In genomic region chr2:163637876-163638275, GRCh38 we compare ENCODE assay signal across 18 cellular contexts.
DNase-seq lines count a peak whose midpoint lies in the region; ATAC-seq and TF ChIP-seq lines count a peak whose summit lies in the region.
"Had no signal": no experiment of that assay in that cellular context is flagged by ENCODE, and none has a peak within 500 bp of the region (broad histone marks: within the 10 kb centered on the region; RNA-seq: fewer than 3 reads in every experiment).

No MANE protein-coding gene starts in this region.

- H3K27ac ChIP-seq in endodermal cell (ENCODE audit: low read depth, low read length) (peak overlapping the region; percentile 56), trophoblast cell (ENCODE audit: low read depth, low read length) (no peak overlapping the region), osteoblast (ENCODE audit: low read depth, low read length) (no peak overlapping the region)
- H3K27ac ChIP-seq: Peyer's patch had no signal

- no peak overlapping the region for H3K4me3 Mint-ChIP-seq in endodermal cell
- H3K4me3 Mint-ChIP-seq: CD4-positive, alpha-beta memory T cell; IgD-negative memory B cell had no signal

- ATAC-seq in Right ventricle myocardium superior (ENCODE audit: poor library complexity) (peak; percentile 11), left cardiac atrium (no peak)
- ATAC-seq: Right ventricle myocardium inferior, SK-N-SH treated with all-trans-retinoic acid at 6 μM for 48 hours had no signal

- H3K4me3 ChIP-seq in endodermal cell (ENCODE audit: low read length) (no peak overlapping the region), trophoblast cell (ENCODE audit: low read depth, low read length) (no peak overlapping the region), osteoblast (ENCODE audit: insufficient read depth, low read length) (no peak overlapping the region)
- H3K4me3 ChIP-seq: Peyer's patch had no signal

- H2AK5ac ChIP-seq in trophoblast cell (ENCODE audit: low read length), result no peak overlapping the region

- no peak overlapping the region for H3K4me2 ChIP-seq in trophoblast cell (ENCODE audit: low read length)
- H3K4me2 ChIP-seq in osteoblast (ENCODE audit: insufficient read depth, low read length), result no peak overlapping the region

- H4K20me1 ChIP-seq in osteoblast (ENCODE audit: insufficient read depth, low read length), result no peaks in the 10 kb centered on the region

- 76 to 85% methylated on average over 5 to 6 of the region's 6 CpGs for WGBS in endodermal cell (ENCODE audit: insufficient coverage in 1 of 2, insufficient read length in 1 of 2), 2 experiments
- no CpG with 5 or more reads among the region's 6 CpGs for WGBS in trophoblast cell (ENCODE audit: extremely low coverage, insufficient coverage, insufficient read length)

- H3K79me1 ChIP-seq in trophoblast cell (ENCODE audit: low read length), result peaks cover under 1% of the 10 kb centered on the region

- H3K79me2 ChIP-seq in trophoblast cell (ENCODE audit: control insufficient read depth, insufficient read depth, low read length, poor library complexity) (peaks cover under 1% of the 10 kb centered on the region), osteoblast (ENCODE audit: insufficient read depth, low read length) (no peaks in the 10 kb centered on the region)

- H3K9ac ChIP-seq in endodermal cell (ENCODE audit: extremely low read depth, low read length, poor library complexity, severe bottlenecking), result no peak overlapping the region
- H3K9ac ChIP-seq in trophoblast cell (ENCODE audit: low read length), result no peak overlapping the region

- no peak overlapping the region for H2BK5ac ChIP-seq in trophoblast cell (ENCODE audit: low read depth, low read length, poor library complexity)

- no peak overlapping the region for H2BK120ac ChIP-seq in trophoblast cell (ENCODE audit: insufficient read depth, low read length, poor library complexity)

- peaks cover 18% of the 10 kb centered on the region for H3K4me1 Mint-ChIP-seq in endodermal cell
- H3K4me1 Mint-ChIP-seq: CD4-positive, alpha-beta memory T cell; IgD-negative memory B cell had no signal

- H3K36me3 Mint-ChIP-seq in endodermal cell (ENCODE audit: low read depth), result no peaks in the 10 kb centered on the region
- H3K36me3 Mint-ChIP-seq: CD4-positive, alpha-beta memory T cell; IgD-negative memory B cell had no signal

- no peak overlapping the region for H3K23ac ChIP-seq in trophoblast cell (ENCODE audit: low read length)

- no peak overlapping the region for H3K27ac Mint-ChIP-seq in endodermal cell
- H3K27ac Mint-ChIP-seq: CD4-positive, alpha-beta memory T cell had no signal

- peaks cover 8% of the 10 kb centered on the region for H3K4me1 ChIP-seq in endodermal cell (ENCODE audit: control insufficient read depth, insufficient read depth, low read length)
- H3K4me1 ChIP-seq in trophoblast cell (ENCODE audit: control insufficient read depth in 1 of 2, insufficient read depth in 2 of 2, low read length in 2 of 2), result peaks cover under 1% of the 10 kb centered on the region in 2 experiments
- peaks cover 4% of the 10 kb centered on the region for H3K4me1 ChIP-seq in osteoblast (ENCODE audit: insufficient read depth, low read length)
- H3K4me1 ChIP-seq: Peyer's patch had no signal

- no peak for DNase-seq in Right ventricle myocardium superior
- DNase-seq in left cardiac atrium, result no peak
- DNase-seq in NCI-H82 (lab: John Stamatoyannopoulos, UW), result peak; percentile 70
- DNase-seq in endodermal cell, result no peak
- no peak for DNase-seq in trophoblast cell
- DNase-seq in osteoblast (ENCODE audit: insufficient read length, low spot score, missing footprints), result no peak
- no peak for DNase-seq in NAMALWA (ENCODE audit: low spot score)
- DNase-seq in HCEC 1CT, result no peak
- DNase-seq: CD4-positive, alpha-beta memory T cell; DMS79 treated with DMSO at 0.1 percent for 48 hours; GOT3; NCI-H187; NCI-H446 treated with DMSO at 0.1 percent for 48 hours; NCI-H748 treated with DMSO at 0.1 percent for 48 hours; Peyer's patch had no signal

- no peak for TF ChIP-seq CTCF in endodermal cell (conservative IDR thresholded peaks at IDR 0.05)
- no peak for TF ChIP-seq CTCF in osteoblast (IDR thresholded peaks at IDR 0.05; ENCODE audit: extremely low read depth, low read depth, low read length)

- no peak overlapping the region for H2AFZ ChIP-seq in trophoblast cell (ENCODE audit: insufficient read depth, low read length, poor library complexity)
- H2AFZ ChIP-seq in osteoblast (ENCODE audit: low read length), result no peak overlapping the region

- no peaks in the 10 kb centered on the region for H3K36me3 ChIP-seq in endodermal cell (ENCODE audit: control insufficient read depth, insufficient read depth, low read length)
- no peaks in the 10 kb centered on the region for H3K36me3 ChIP-seq in trophoblast cell (ENCODE audit: control insufficient read depth in 1 of 2, insufficient read depth in 2 of 2, low read length in 2 of 2)
- no peaks in the 10 kb centered on the region for H3K36me3 ChIP-seq in osteoblast (ENCODE audit: insufficient read depth, low read length)
- H3K36me3 ChIP-seq: Peyer's patch had no signal

- H3K9me3 ChIP-seq in endodermal cell (ENCODE audit: control insufficient read depth, low read length) (no peaks in the 10 kb centered on the region), trophoblast cell (ENCODE audit: insufficient read depth, low read depth, low read length) (no peaks in the 10 kb centered on the region), osteoblast (ENCODE audit: low read depth, low read length) (no peaks in the 10 kb centered on the region)
- H3K9me3 ChIP-seq: Peyer's patch had no signal

- no peak overlapping the region for H4K8ac ChIP-seq in trophoblast cell (ENCODE audit: low read depth, low read length)

- H3K4ac ChIP-seq in trophoblast cell (ENCODE audit: low read depth, low read length), result no peak overlapping the region

- intact Hi-C loops in Right ventricle myocardium superior (cut with DNase I), result no loop called here
- intact Hi-C loops in left cardiac atrium (cut with DNase I), result no loop called here

- no peak overlapping the region for H2BK12ac ChIP-seq in trophoblast cell (ENCODE audit: low read length)

- no peaks in the 10 kb centered on the region for H3K9me3 Mint-ChIP-seq in endodermal cell

- H3K14ac ChIP-seq in trophoblast cell (ENCODE audit: low read length), result no peak overlapping the region

- no peaks in the 10 kb centered on the region for H3K27me3 Mint-ChIP-seq in endodermal cell (ENCODE audit: insufficient read depth)
- H3K27me3 Mint-ChIP-seq: CD4-positive, alpha-beta memory T cell; IgD-negative memory B cell had no signal

- no peak overlapping the region for H3K18ac ChIP-seq in trophoblast cell (ENCODE audit: low read length)

- H3K27me3 ChIP-seq in endodermal cell (ENCODE audit: control insufficient read depth, insufficient read depth, low read length, poor library complexity, severe bottlenecking), result no peaks in the 10 kb centered on the region
- H3K27me3 ChIP-seq in trophoblast cell (ENCODE audit: insufficient read depth, low read length), result no peaks in the 10 kb centered on the region
- no peaks in the 10 kb centered on the region for H3K27me3 ChIP-seq in osteoblast (ENCODE audit: insufficient read depth, low read length)
- H3K27me3 ChIP-seq: Peyer's patch had no signal

- H4K91ac ChIP-seq in trophoblast cell (ENCODE audit: low read depth, low read length), result peak overlapping the region; percentile 24

- H4K12ac ChIP-seq in trophoblast cell (ENCODE audit: low read depth, low read length), result no peak overlapping the region
